In the genomic region with DNA sequence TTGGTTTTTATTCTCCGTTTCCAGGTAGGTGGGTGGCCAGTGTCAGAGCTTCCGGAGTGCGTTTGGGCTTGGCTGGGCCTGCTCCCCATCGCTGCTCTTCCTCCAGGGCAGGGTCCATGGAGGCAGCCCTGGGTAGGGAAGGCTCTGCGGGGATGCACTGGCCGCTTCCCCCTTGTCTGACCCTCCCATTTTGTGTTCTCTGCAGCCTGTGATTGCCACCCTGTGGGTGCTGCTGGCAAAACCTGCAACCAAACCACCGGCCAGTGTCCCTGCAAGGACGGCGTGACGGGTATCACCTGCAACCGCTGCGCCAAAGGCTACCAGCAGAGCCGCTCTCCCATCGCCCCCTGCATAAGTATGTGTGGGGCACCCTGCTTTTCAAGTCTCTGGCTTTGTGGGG, we compare ENCODE assay signal across 21 cellular contexts.
DNase-seq lines count a peak whose midpoint lies in the region; ATAC-seq and TF ChIP-seq lines count a peak whose summit lies in the region.
"Had no signal": no experiment of that assay in that cellular context is flagged by ENCODE, and none has a peak within 500 bp of the region (broad histone marks: within the 10 kb centered on the region; RNA-seq: fewer than 3 reads in every experiment).

No MANE protein-coding gene starts in this region.

- H3K27ac Mint-ChIP-seq in GM23338 (no peak overlapping the region), endodermal cell (no peak overlapping the region), neural progenitor cell (no peak overlapping the region)
- H3K27ac Mint-ChIP-seq: CD4-positive, CD25-positive, alpha-beta regulatory T cell had no signal

- H3K4me1 ChIP-seq in GM23338 (ENCODE audit: insufficient read depth) (no peaks in the 10 kb centered on the region), endodermal cell (ENCODE audit: control insufficient read depth, insufficient read depth, low read length) (peaks cover 5% of the 10 kb centered on the region), neural progenitor cell (peaks cover 23% of the 10 kb centered on the region)

- no peak overlapping the region for H3K27ac ChIP-seq in GM23338 (ENCODE audit: low read depth)
- H3K27ac ChIP-seq in endodermal cell (ENCODE audit: low read depth, low read length): no peak overlapping the region
- H3K27ac ChIP-seq in neural progenitor cell: no peak overlapping the region

- H3K79me2 ChIP-seq in GM23338 (replicated peaks; ENCODE audit: insufficient read depth): no peaks in the 10 kb centered on the region
- no peaks in the 10 kb centered on the region for H3K79me2 ChIP-seq in neural progenitor cell (ENCODE audit: low read depth)

- peaks cover 8% of the 10 kb centered on the region; the same call in 2 of the 3 replicates for H3K4me1 Mint-ChIP-seq in GM23338
- H3K4me1 Mint-ChIP-seq in endodermal cell: peaks cover 13% of the 10 kb centered on the region
- no peaks in the 10 kb centered on the region for H3K4me1 Mint-ChIP-seq in neural progenitor cell
- H3K4me1 Mint-ChIP-seq: CD4-positive, CD25-positive, alpha-beta regulatory T cell had no signal

- no peak overlapping the region for H3K4me3 Mint-ChIP-seq in GM23338
- H3K4me3 Mint-ChIP-seq in endodermal cell: no peak overlapping the region
- no peak overlapping the region for H3K4me3 Mint-ChIP-seq in neural progenitor cell
- H3K4me3 Mint-ChIP-seq: CD4-positive, CD25-positive, alpha-beta regulatory T cell had no signal

- H3K36me3 Mint-ChIP-seq in GM23338 (ENCODE audit: low read depth) (no peaks in the 10 kb centered on the region), endodermal cell (ENCODE audit: low read depth) (peaks cover 20% of the 10 kb centered on the region), neural progenitor cell (no peaks in the 10 kb centered on the region)
- H3K36me3 Mint-ChIP-seq: CD4-positive, CD25-positive, alpha-beta regulatory T cell had no signal

- H3K9me2 ChIP-seq in GM23338 (ENCODE audit: insufficient read depth): no peaks in the 10 kb centered on the region

- in situ Hi-C loops in SK-MEL-5 (cut with HindIII; ENCODE audit: low pct_unique_long_range_greater_than_20kb, low sequenced_read_pairs): no loop called here

- no peak overlapping the region for H3K4me3 ChIP-seq in GM23338
- no peak overlapping the region for H3K4me3 ChIP-seq in endodermal cell (ENCODE audit: low read length)
- no peak overlapping the region for H3K4me3 ChIP-seq in neural progenitor cell
- H3K4me3 ChIP-seq: GM12878 had no signal

- H3K36me3 ChIP-seq in GM23338 (ENCODE audit: insufficient read depth): no peaks in the 10 kb centered on the region
- H3K36me3 ChIP-seq in endodermal cell (ENCODE audit: control insufficient read depth, insufficient read depth, low read length): peaks cover 14% of the 10 kb centered on the region
- H3K36me3 ChIP-seq in neural progenitor cell: no peaks in the 10 kb centered on the region

- H3K27me3 Mint-ChIP-seq in GM23338 (ENCODE audit: insufficient read depth, low read depth, poor library complexity) (peaks cover 6% of the 10 kb centered on the region), endodermal cell (ENCODE audit: insufficient read depth) (no peaks in the 10 kb centered on the region), neural progenitor cell (ENCODE audit: insufficient read depth, low read depth) (peaks cover 2% of the 10 kb centered on the region)

- H3K9me3 Mint-ChIP-seq in GM23338 (no peaks in the 10 kb centered on the region; the same call in 1 of the 3 replicates), endodermal cell (peaks cover 2% of the 10 kb centered on the region), neural progenitor cell (no peaks in the 10 kb centered on the region)
- H3K9me3 Mint-ChIP-seq: CD4-positive, CD25-positive, alpha-beta regulatory T cell had no signal

- H3K4me2 ChIP-seq in GM23338 (no peak overlapping the region), neural progenitor cell (no peak overlapping the region)

- no peak overlapping the region for H2AFZ ChIP-seq in GM23338
- H2AFZ ChIP-seq in neural progenitor cell (replicated peaks): no peak overlapping the region

- H4K20me1 ChIP-seq in GM23338 (replicated peaks; ENCODE audit: insufficient read depth): no peaks in the 10 kb centered on the region
- H4K20me1 ChIP-seq in neural progenitor cell (ENCODE audit: low read depth): no peaks in the 10 kb centered on the region

- H3F3A ChIP-seq in GM23338 (replicated peaks; ENCODE audit: low read depth) (no peaks in the 10 kb centered on the region), neural progenitor cell (ENCODE audit: low read depth) (no peaks in the 10 kb centered on the region)

- TF ChIP-seq CTCF in GM23338 (conservative IDR thresholded peaks at IDR 0.05; ENCODE audit: low read depth in 2 of 2): peak; percentile 10 to 54; a peak in 2 of 4 replicates
- peak; percentile 61 for TF ChIP-seq CTCF in endodermal cell (conservative IDR thresholded peaks at IDR 0.05)
- TF ChIP-seq CTCF in neural progenitor cell (IDR thresholded peaks at IDR 0.05): peak; percentile 20

- DNase-seq in GM23338 (ENCODE audit: low spot score) (peak; percentile 41), SK-MEL-5 (ENCODE audit: low read depth, low spot score) (peak; percentile 41), endodermal cell (peak; percentile 86), neural progenitor cell (ENCODE audit: low spot score) (no peak), NCI-H2029 (lab: John Stamatoyannopoulos, UW) (no peak)
- DNase-seq: CD4-positive, CD25-positive, alpha-beta regulatory T cell; DMS79 treated with DMSO at 0.1 percent for 48 hours; GOT3; MM.1S; NCI-H1048; NCI-H1417 treated with DMSO at 0.1 percent for 48 hours; NCI-H187 treated with DMSO at 0.1 percent for 48 hours; NCI-H2227 treated with DMSO at 0.1 percent for 48 hours; NCI-H510A treated with DMSO at 0.1 percent for 48 hours; NCI-H748 treated with DMSO at 0.1 percent for 48 hours; SIG-M5 had no signal

- H3K27me3 ChIP-seq in GM23338 (ENCODE audit: insufficient read depth) (no peaks in the 10 kb centered on the region), endodermal cell (ENCODE audit: control insufficient read depth, insufficient read depth, low read length, poor library complexity, severe bottlenecking) (no peaks in the 10 kb centered on the region), neural progenitor cell (no peaks in the 10 kb centered on the region)

- H3K9ac ChIP-seq in endodermal cell (ENCODE audit: extremely low read depth, low read length, poor library complexity, severe bottlenecking) (no peak overlapping the region), neural progenitor cell (no peak overlapping the region)

- ATAC-seq in GM23338 (peak; percentile 74), GM21723 (IDR thresholded peaks at IDR 0.05; ENCODE audit: unreplicated experiment) (no peak), GM21576 (IDR thresholded peaks at IDR 0.05; ENCODE audit: unreplicated experiment) (no peak)
- ATAC-seq: GM12878, Panc1, SK-N-SH treated with all-trans-retinoic acid at 6 μM for 48 hours had no signal

- WGBS in endodermal cell (ENCODE audit: insufficient coverage in 1 of 2, insufficient read length in 1 of 2), 2 experiments: 84 to 86% methylated on average over 12 to 14 of the region's 14 CpGs

- no peaks in the 10 kb centered on the region for H3K9me3 ChIP-seq in endodermal cell (ENCODE audit: control insufficient read depth, low read length)
- no peaks in the 10 kb centered on the region for H3K9me3 ChIP-seq in neural progenitor cell (ENCODE audit: low read depth)

TF ChIP-seq in GM23338, 12 proteins besides CTCF, POLR2A, EP300 and RAD21 (continues in another document):
- TF ChIP-seq POLR2AphosphoS5 (IDR thresholded peaks at IDR 0.05; ENCODE audit: low read depth) (no peak), STAT1 (IDR thresholded peaks at IDR 0.05; ENCODE audit: unreplicated experiment) (no peak), EZH2phosphoT487 (IDR thresholded peaks at IDR 0.05; ENCODE audit: unreplicated experiment) (no peak), JUNB (IDR thresholded peaks at IDR 0.05; ENCODE audit: unreplicated experiment) (no peak), CREB1 (CRISPR knock-in tag; IDR thresholded peaks at IDR 0.05; ENCODE audit: low read depth) (no peak), ZNF331 (CRISPR knock-in tag; IDR thresholded peaks at IDR 0.05; ENCODE audit: low read depth) (no peak)
- TF ChIP-seq, protein P1, sequence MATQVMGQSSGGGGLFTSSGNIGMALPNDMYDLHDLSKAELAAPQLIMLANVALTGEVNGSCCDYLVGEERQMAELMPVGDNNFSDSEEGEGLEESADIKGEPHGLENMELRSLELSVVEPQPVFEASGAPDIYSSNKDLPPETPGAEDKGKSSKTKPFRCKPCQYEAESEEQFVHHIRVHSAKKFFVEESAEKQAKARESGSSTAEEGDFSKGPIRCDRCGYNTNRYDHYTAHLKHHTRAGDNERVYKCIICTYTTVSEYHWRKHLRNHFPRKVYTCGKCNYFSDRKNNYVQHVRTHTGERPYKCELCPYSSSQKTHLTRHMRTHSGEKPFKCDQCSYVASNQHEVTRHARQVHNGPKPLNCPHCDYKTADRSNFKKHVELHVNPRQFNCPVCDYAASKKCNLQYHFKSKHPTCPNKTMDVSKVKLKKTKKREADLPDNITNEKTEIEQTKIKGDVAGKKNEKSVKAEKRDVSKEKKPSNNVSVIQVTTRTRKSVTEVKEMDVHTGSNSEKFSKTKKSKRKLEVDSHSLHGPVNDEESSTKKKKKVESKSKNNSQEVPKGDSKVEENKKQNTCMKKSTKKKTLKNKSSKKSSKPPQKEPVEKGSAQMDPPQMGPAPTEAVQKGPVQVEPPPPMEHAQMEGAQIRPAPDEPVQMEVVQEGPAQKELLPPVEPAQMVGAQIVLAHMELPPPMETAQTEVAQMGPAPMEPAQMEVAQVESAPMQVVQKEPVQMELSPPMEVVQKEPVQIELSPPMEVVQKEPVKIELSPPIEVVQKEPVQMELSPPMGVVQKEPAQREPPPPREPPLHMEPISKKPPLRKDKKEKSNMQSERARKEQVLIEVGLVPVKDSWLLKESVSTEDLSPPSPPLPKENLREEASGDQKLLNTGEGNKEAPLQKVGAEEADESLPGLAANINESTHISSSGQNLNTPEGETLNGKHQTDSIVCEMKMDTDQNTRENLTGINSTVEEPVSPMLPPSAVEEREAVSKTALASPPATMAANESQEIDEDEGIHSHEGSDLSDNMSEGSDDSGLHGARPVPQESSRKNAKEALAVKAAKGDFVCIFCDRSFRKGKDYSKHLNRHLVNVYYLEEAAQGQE (IDR thresholded peaks at IDR 0.05; ENCODE audit: unreplicated experiment): no peak

Comparison
In these comparisons a context has a peak if more than half of its experiments do, and no peak if none do; other contexts are left out.
1. DNase-seq: peak in GM23338 (single experiment), SK-MEL-5 (single experiment) and endodermal cell (single experiment); none in neural progenitor cell (single experiment) and NCI-H2029 (single experiment).
2. Peak in every context shown above with its lines, with median percentiles within 50 percentile points of each other: CTCF ChIP-seq.